Comparison of ENCODE assay signal across 11 cellular contexts in genomic region chr17:75846701-75847594, GRCh38. TPM values are rescaled to one million over a fixed set of nuclear protein-coding genes. Genes with fewer than 3 reads are reported as not detected.
DNase-seq lines count a peak whose midpoint lies in the region; ATAC-seq and TF ChIP-seq lines count a peak whose summit lies in the region.
"Had no signal": no experiment of that assay in that cellular context is flagged by ENCODE, and none has a peak within 500 bp of the region (broad histone marks: within the 10 kb centered on the region; RNA-seq: fewer than 3 reads in every experiment).

No MANE protein-coding gene starts in this region.

- H3K9ac ChIP-seq in mammary epithelial cell (ENCODE audit: insufficient read depth, low read length) = no peak overlapping the region

- H3K9me3 ChIP-seq in breast epithelium = no peaks in the 10 kb centered on the region
- no peaks in the 10 kb centered on the region for H3K9me3 ChIP-seq in mammary epithelial cell (replicated peaks; ENCODE audit: insufficient read depth, low read length)
- H3K9me3 ChIP-seq in upper lobe of right lung = no peaks in the 10 kb centered on the region
- H3K9me3 ChIP-seq: SJSA1 had no signal

- no peak overlapping the region for H3K4me3 ChIP-seq in breast epithelium
- H3K4me3 ChIP-seq in mammary epithelial cell (replicated peaks in 1 of 3; ENCODE audit: insufficient read depth in 1 of 3, low read depth in 2 of 3, low read length in 3 of 3) = no peak overlapping the region
- H3K4me3 ChIP-seq in upper lobe of right lung = peak overlapping the region; percentile 10
- H3K4me3 ChIP-seq: SJSA1 had no signal

- in situ Hi-C loops in mammary epithelial cell (cut with MboI; ENCODE audit: low sequenced_read_pairs in 2 of 2) = no loop called here

- no peak for TF ChIP-seq POLR2A in breast epithelium (IDR thresholded peaks at IDR 0.05)

- H3K4me2 ChIP-seq in mammary epithelial cell (ENCODE audit: insufficient read depth, low read depth, low read length) = no peak overlapping the region

- no TSS peak for BruUV-seq in mammary epithelial cell (replicated peaks; lab: Mats Ljungman, UMichigan)

- peak overlapping the region; percentile 94 to 95 for H3K27ac ChIP-seq in breast epithelium
- H3K27ac ChIP-seq in mammary epithelial cell (ENCODE audit: insufficient read depth, low read depth, low read length) = no peak overlapping the region
- H3K27ac ChIP-seq in upper lobe of right lung = peak overlapping the region; percentile 90
- H3K27ac ChIP-seq: SJSA1 had no signal

- H3K27me3 ChIP-seq in breast epithelium (no peaks in the 10 kb centered on the region), mammary epithelial cell (ENCODE audit: insufficient read depth, low read length) (no peaks in the 10 kb centered on the region), upper lobe of right lung (no peaks in the 10 kb centered on the region)
- H3K27me3 ChIP-seq: SJSA1 had no signal

- ATAC-seq in upper lobe of right lung (no peak), GM21737 (IDR thresholded peaks at IDR 0.05; ENCODE audit: unreplicated experiment) (no peak), GM21786 (IDR thresholded peaks at IDR 0.05; ENCODE audit: unreplicated experiment) (no peak)

- peaks cover 7% of the 10 kb centered on the region for H3K36me3 ChIP-seq in breast epithelium
- H3K36me3 ChIP-seq in mammary epithelial cell (ENCODE audit: insufficient read depth, low read length) = peaks cover 17% of the 10 kb centered on the region
- peaks cover 66% of the 10 kb centered on the region for H3K36me3 ChIP-seq in upper lobe of right lung

- CTCF ChIA-PET in mammary epithelial cell (lab: Charles Lee; ENCODE audit: low non-redundant PET) = interaction anchor here (0.6 kb wide), 1 partner anchor 178 kb away, joined by 8 read pairs; no protein-coding TSS in a partner anchor

- peaks cover 4% of the 10 kb centered on the region for H3K79me2 ChIP-seq in mammary epithelial cell (ENCODE audit: insufficient read depth, low read length)

- H3K4me1 ChIP-seq in breast epithelium = peaks cover 16 to 60% of the 10 kb centered on the region in 2 donors
- H3K4me1 ChIP-seq in mammary epithelial cell (ENCODE audit: insufficient read depth, low read length) = peaks cover 26% of the 10 kb centered on the region
- H3K4me1 ChIP-seq in upper lobe of right lung = peaks cover 49% of the 10 kb centered on the region

- H2AFZ ChIP-seq in mammary epithelial cell (ENCODE audit: low read depth, low read length) = no peak overlapping the region

- intact Hi-C loops in breast epithelium (cut with DNase I; ENCODE audit: low total_unique reads) = loop anchor here (10.0 kb wide), 1 partner anchor 62 kb away; the partner anchor contains the start of gene UNK
- intact Hi-C loops in mammary epithelial cell (cut with micrococcal nuclease) = no loop called here
- intact Hi-C loops in upper lobe of right lung (cut with DNase I) = no loop called here

- dilution Hi-C loops in mammary epithelial cell (cut with HindIII; ENCODE audit: low sequenced_read_pairs) = loop anchor here (10.0 kb wide), 2 partner anchors 62 to 122 kb away; partner anchors contain the start of genes ITGB4 and UNK

- no peaks in the 10 kb centered on the region for H4K20me1 ChIP-seq in mammary epithelial cell (ENCODE audit: insufficient read depth, low read length)

- DNase-seq in breast epithelium (ENCODE audit: low spot score in 2 of 2) = no peak
- no peak for DNase-seq in mammary epithelial cell
- DNase-seq in left kidney (ENCODE audit: low read depth, low spot score) = peak; percentile 82
- DNase-seq in upper lobe of right lung = no peak
- DNase-seq: activated CD4-positive, CD25-positive, alpha-beta regulatory T cell; activated gamma-delta T cell treated with Interleukin-2 at 50 U/mL for 16 hours; dermis blood vessel endothelial cell; midbrain had no signal

- 86% methylated on average over 28 of the region's 34 CpGs for WGBS in mammary epithelial cell (ENCODE audit: low coverage, missing lambda C conversion rate)

- TF ChIP-seq CTCF in breast epithelium (IDR thresholded peaks at IDR 0.05) (no peak), mammary epithelial cell (conservative IDR thresholded peaks at IDR 0.05 in 1 of 2, IDR thresholded peaks at IDR 0.05 in 1 of 2; ENCODE audit: extremely low read depth in 1 of 2, insufficient read depth in 1 of 2, low read depth in 1 of 2, low read length in 2 of 2) (no peak), upper lobe of right lung (IDR thresholded peaks at IDR 0.05) (no peak)

RNA-seq across cellular contexts. Expression of gene UNC13D, which starts 2.7 kb away (rescaled TPM):
- total RNA-seq in breast epithelium (10 to 100 TPM in 1 of 3 donors, 1 to 10 TPM in 2; 5.6 to 15.5 (median 8.5) TPM), mammary epithelial cell (1 to 10 TPM; 4.8 to 5.8 TPM), upper lobe of right lung (145 TPM)
- polyA plus RNA-seq in mammary epithelial cell = 1.3 TPM
- polyA minus RNA-seq in mammary epithelial cell = 1.8 TPM
- total RNA-seq: SJSA1 had no signal

RNA-seq across cellular contexts. Expression of gene WBP2, which starts 8.2 kb away (rescaled TPM):
- total RNA-seq in breast epithelium (10 to 100 TPM; 44.9 to 63.2 (median 62.9) TPM), mammary epithelial cell (10 to 100 TPM; 50.2 to 88.0 TPM), upper lobe of right lung (156 TPM)
- polyA plus RNA-seq in mammary epithelial cell = 42.7 TPM
- polyA minus RNA-seq in mammary epithelial cell = 117 TPM

RNA-seq across cellular contexts. Expression of gene TRIM47, which starts 31.4 kb away (rescaled TPM):
- total RNA-seq in breast epithelium (10 to 100 TPM; 15.4 to 26.1 (median 23.3) TPM), mammary epithelial cell (10 to 100 TPM; 49.3 to 54.8 TPM), upper lobe of right lung (31.0 TPM)
- 33.5 TPM for polyA plus RNA-seq in mammary epithelial cell
- 44.0 TPM for polyA minus RNA-seq in mammary epithelial cell

RNA-seq across cellular contexts. Expression of gene TRIM65, which starts 49.8 kb away (rescaled TPM):
- total RNA-seq in breast epithelium = 10 to 100 TPM; 16.7 to 28.8 (median 23.3) TPM
- 10 to 100 TPM; 19.3 to 20.2 TPM for total RNA-seq in mammary epithelial cell
- 6.8 TPM for polyA plus RNA-seq in mammary epithelial cell
- polyA minus RNA-seq in mammary epithelial cell = 25.9 TPM
- total RNA-seq in upper lobe of right lung = 28.7 TPM

RNA-seq across cellular contexts. Expression of gene MRPL38, which starts 57.7 kb away (rescaled TPM):
- total RNA-seq in breast epithelium (10 to 100 TPM; 29.4 to 39.0 (median 36.6) TPM), mammary epithelial cell (10 to 100 TPM; 24.0 to 67.6 TPM), upper lobe of right lung (85.5 TPM)
- 46.3 TPM for polyA plus RNA-seq in mammary epithelial cell
- 29.7 TPM for polyA minus RNA-seq in mammary epithelial cell
